In genomic region chr7:2757361-2757903, GRCh38 we compare ENCODE assay signal across 8 cellular contexts.
DNase-seq lines count a peak whose midpoint lies in the region; ATAC-seq, FAIRE-seq and TF ChIP-seq lines count a peak whose summit lies in the region.

No MANE protein-coding gene starts in this region.

- ATAC-seq in HG03432 (IDR thresholded peaks at IDR 0.05; ENCODE audit: unreplicated experiment) (peak; percentile 1), HG03159 (IDR thresholded peaks at IDR 0.05; ENCODE audit: unreplicated experiment) (no peak)

- H3K27ac Mint-ChIP-seq in activated CD4-positive, alpha-beta memory T cell treated with anti-CD3 and anti-CD28 coated beads, Interleukin-2, amount 10 ng/mL, durations not matched to agents 7 days and 5 days: peak overlapping the region; percentile 87

- CTCF ChIA-PET in activated CD4-positive, alpha-beta memory T cell treated with anti-CD3 and anti-CD28 coated beads, Interleukin-2, amount 10 ng/mL, durations not matched to agents 7 days and 5 days (lab: Charles Lee): interaction anchor here (0.6 to 2.1 kb wide), 10 partner anchors 21 to 108 kb away, joined by 3 to 21 read pairs (median 3); no protein-coding TSS in a partner anchor

- peak; percentile 15 for FAIRE-seq in GM18507 (lab: Jason Lieb, UNC)

- no peak overlapping the region for H3K9ac ChIP-seq in skeletal muscle tissue (ENCODE audit: low read depth in 1 of 3, low read length in 3 of 3)

- peaks cover 40% of the 10 kb centered on the region for H3K4me1 ChIP-seq in cardiac muscle cell (ENCODE audit: low read depth)
- H3K4me1 ChIP-seq in skeletal muscle tissue (ENCODE audit: control insufficient read depth in 3 of 3, insufficient read depth in 3 of 3, low read length in 3 of 3): peaks cover 50 to 52% (median 51%) of the 10 kb centered on the region in 3 donors

- H3K27me3 ChIP-seq in cardiac muscle cell (no peaks in the 10 kb centered on the region), skeletal muscle tissue (ENCODE audit: control insufficient read depth in 3 of 3, insufficient read depth in 3 of 3, low read length in 3 of 3) (no peaks in the 10 kb centered on the region)

- no peak overlapping the region for H3K4me3 Mint-ChIP-seq in activated CD4-positive, alpha-beta memory T cell treated with anti-CD3 and anti-CD28 coated beads, Interleukin-2, amount 10 ng/mL, durations not matched to agents 7 days and 5 days

- peaks cover 17% of the 10 kb centered on the region for H3K36me3 Mint-ChIP-seq in activated CD4-positive, alpha-beta memory T cell treated with anti-CD3 and anti-CD28 coated beads, Interleukin-2, amount 10 ng/mL, durations not matched to agents 7 days and 5 days (ENCODE audit: low read depth)

- peaks cover 41% of the 10 kb centered on the region for H3K4me1 Mint-ChIP-seq in activated CD4-positive, alpha-beta memory T cell treated with anti-CD3 and anti-CD28 coated beads, Interleukin-2, amount 10 ng/mL, durations not matched to agents 7 days and 5 days

- no peaks in the 10 kb centered on the region for H3K27me3 Mint-ChIP-seq in activated CD4-positive, alpha-beta memory T cell treated with anti-CD3 and anti-CD28 coated beads, Interleukin-2, amount 10 ng/mL, durations not matched to agents 7 days and 5 days

- H3K36me3 ChIP-seq in cardiac muscle cell: no peaks in the 10 kb centered on the region
- H3K36me3 ChIP-seq in skeletal muscle tissue (ENCODE audit: control insufficient read depth in 3 of 3, insufficient read depth in 3 of 3, low read length in 3 of 3): no peaks in the 10 kb centered on the region

- POLR2A ChIA-PET in activated CD4-positive, alpha-beta memory T cell treated with anti-CD3 and anti-CD28 coated beads, Interleukin-2, amount 10 ng/mL, durations not matched to agents 7 days and 5 days (lab: Charles Lee): interaction anchor here (1.0 to 2.3 kb wide), 4 partner anchors 26 to 48 kb away, joined by 4 to 15 read pairs (median 6); no protein-coding TSS in a partner anchor

- no peaks in the 10 kb centered on the region for H3K9me3 ChIP-seq in cardiac muscle cell (ENCODE audit: low read depth)
- no peaks in the 10 kb centered on the region for H3K9me3 ChIP-seq in skeletal muscle tissue (ENCODE audit: control insufficient read depth in 3 of 3, low read length in 3 of 3)

- H3K4me3 ChIP-seq in cardiac muscle cell (no peak overlapping the region), skeletal muscle tissue (ENCODE audit: low read length in 3 of 3) (peak overlapping the region; percentile 4 to 22 (median 14))

- DNase-seq in GM18507 (ENCODE audit: extremely low spot score, insufficient read length, low read depth): no peak
- DNase-seq in activated CD4-positive, alpha-beta memory T cell treated with anti-CD3 and anti-CD28 coated beads, Interleukin-2, amount 10 ng/mL, durations not matched to agents 7 days and 5 days: no peak
- DNase-seq in cardiac muscle cell (ENCODE audit: low read depth in 1 of 2, low spot score in 1 of 2): no peak
- DNase-seq in GM19240 (ENCODE audit: insufficient read length, low spot score): no peak
- DNase-seq in NCI-H82 treated with DMSO at 0.1 percent for 48 hours (lab: John Stamatoyannopoulos, UW; ENCODE audit: unreplicated experiment): no peak

- H3K27ac ChIP-seq in cardiac muscle cell: peak overlapping the region; percentile 81
- peak overlapping the region; percentile 82 for H3K27ac ChIP-seq in skeletal muscle tissue (ENCODE audit: low read depth, low read length)

- peaks cover 2% of the 10 kb centered on the region for H3K9me3 Mint-ChIP-seq in activated CD4-positive, alpha-beta memory T cell treated with anti-CD3 and anti-CD28 coated beads, Interleukin-2, amount 10 ng/mL, durations not matched to agents 7 days and 5 days

- no peak for TF ChIP-seq CTCF in cardiac muscle cell (IDR thresholded peaks at IDR 0.05; ENCODE audit: low read depth, low read length)
